In genomic region chr18:79259218-79259617, GRCh38 we compare ENCODE assay signal across 20 cellular contexts.
"Had no signal": no experiment of that assay in that cellular context is flagged by ENCODE, and none has a peak within 500 bp of the region (broad histone marks: within the 10 kb centered on the region; RNA-seq: fewer than 3 reads in every experiment).

No MANE protein-coding gene starts in this region.

- H3K36me3 ChIP-seq: breast epithelium, gastrocnemius medialis had no signal

- H3K4me1 ChIP-seq: breast epithelium, esophagus muscularis mucosa, gastrocnemius medialis, left ventricle myocardium inferior, pancreas, upper lobe of left lung had no signal

- H3K4me3 ChIP-seq: breast epithelium, esophagus muscularis mucosa, gastrocnemius medialis, left ventricle myocardium inferior, pancreas, upper lobe of left lung had no signal

- H3K9me3 ChIP-seq: breast epithelium, esophagus muscularis mucosa, gastrocnemius medialis, left ventricle myocardium inferior, pancreas, upper lobe of left lung had no signal

- H3K27me3 ChIP-seq: breast epithelium, esophagus muscularis mucosa, gastrocnemius medialis, pancreas, upper lobe of left lung had no signal

- DNase-seq: activated CD4-positive, alpha-beta T cell treated with anti-CD3 and anti-CD28 coated beads, Interleukin-2, amount 50 U/mL, for 48 hours; activated CD8-positive, alpha-beta memory T cell treated with anti-CD3 and anti-CD28 coated beads, Interleukin-2, amount 50 U/mL, for 48 hours; activated naive CD4-positive, alpha-beta T cell treated with Interleukin-2 at 50 U/mL for 16 hours; activated naive CD8-positive, alpha-beta T cell treated with anti-CD3 and anti-CD28 coated beads for 36 hours; activated T-cell treated with anti-CD3 and anti-CD28 coated beads, Interleukin-2, amount 50 U/mL, for 4 hours; effector memory CD8-positive, alpha-beta T cell; gastrocnemius medialis; hypothalamus; left ventricle myocardium inferior; mammary epithelial cell; midbrain; pancreas; right cardiac atrium; stimulated activated CD4-positive, alpha-beta T cell treated with anti-CD3 and anti-CD28 coated beads, Interleukin-4, amount 100 ng/mL, for 24 hours; stimulated activated naive CD4-positive, alpha-beta T cell treated with Interleukin-2 at 50 U/mL for 16 hours; upper lobe of left lung had no signal

- ATAC-seq: activated T-cell treated with anti-CD3 and anti-CD28 coated beads, Interleukin-2, amount 50 U/mL, for 4 hours; effector memory CD8-positive, alpha-beta T cell; gastrocnemius medialis; natural killer cell treated with Interleukin-12 subunit alpha and Interleukin-12 subunit beta and Interleukin-15 and Interleukin-18, amount 100 ng/mL, for 72 hours; pancreas; WTC11 had no signal

- H3K27ac ChIP-seq: breast epithelium, esophagus muscularis mucosa, gastrocnemius medialis, left ventricle myocardium inferior, pancreas, upper lobe of left lung had no signal
